32 cellular contexts compared by ENCODE assay signal in genomic region chr1:56873213-56873612, GRCh38. TPM values are rescaled to one million over a fixed set of nuclear protein-coding genes. Genes with fewer than 3 reads are reported as not detected.
"Had no signal": no experiment of that assay in that cellular context is flagged by ENCODE, and none has a peak within 500 bp of the region (broad histone marks: within the 10 kb centered on the region; RNA-seq: fewer than 3 reads in every experiment).

No MANE protein-coding gene starts in this region.

- H3K9me3 ChIP-seq: left ventricle myocardium inferior, ovary, right atrium auricular region, right lobe of liver, stomach, suprapubic skin, thoracic aorta, tibial artery, upper lobe of right lung had no signal

- H3K27me3 ChIP-seq: ovary, right atrium auricular region, right lobe of liver, stomach, suprapubic skin, tibial artery, upper lobe of right lung had no signal

- H3K4me1 ChIP-seq: left ventricle myocardium inferior, right atrium auricular region, stomach, suprapubic skin, tibial artery, upper lobe of right lung had no signal

- H3K9me3 Mint-ChIP-seq: immature natural killer cell; mesothelial cell of epicardium; natural killer cell treated with Interleukin-12 subunit alpha and Interleukin-12 subunit beta and Interleukin-15 and Interleukin-18, amount 100 ng/mL, for 72 hours; stimulated activated naive B cell treated with anti-CD40 and anti-IgM and Interleukin-4, amounts not matched to agents 10 μg/mL and 1 μg/mL and 100 μg/mL, for 72 hours had no signal

- H3K4me3 Mint-ChIP-seq: immature natural killer cell; mesothelial cell of epicardium; naive B cell; natural killer cell treated with Interleukin-12 subunit alpha and Interleukin-12 subunit beta and Interleukin-15 and Interleukin-18, amount 100 ng/mL, for 72 hours; stimulated activated naive B cell treated with anti-CD40 and anti-IgM and Interleukin-4, amounts not matched to agents 10 μg/mL and 1 μg/mL and 100 μg/mL, for 72 hours had no signal

- H3K27ac ChIP-seq: left ventricle myocardium inferior, ovary, right atrium auricular region, stomach, suprapubic skin, thoracic aorta, tibial artery, upper lobe of right lung had no signal

- ATAC-seq: natural killer cell treated with Interleukin-12 subunit alpha and Interleukin-12 subunit beta and Interleukin-15 and Interleukin-18, amount 100 ng/mL, for 72 hours; right lobe of liver; stimulated activated naive B cell treated with anti-CD40 and anti-IgM and Interleukin-4, amounts not matched to agents 10 μg/mL and 1 μg/mL and 100 μg/mL, for 72 hours; stimulated activated naive CD8-positive, alpha-beta T cell treated with anti-CD3 and anti-CD28 coated beads, Interleukin-15, Interleukin-2, amounts not matched to agents 100 U/mL and 50 U/mL, for 24 hours; upper lobe of right lung had no signal

- H3K36me3 Mint-ChIP-seq: mesothelial cell of epicardium; naive B cell; natural killer cell treated with Interleukin-12 subunit alpha and Interleukin-12 subunit beta and Interleukin-15 and Interleukin-18, amount 100 ng/mL, for 72 hours; stimulated activated naive B cell treated with anti-CD40 and anti-IgM and Interleukin-4, amounts not matched to agents 10 μg/mL and 1 μg/mL and 100 μg/mL, for 72 hours had no signal

- H3K27ac Mint-ChIP-seq: immature natural killer cell; mesothelial cell of epicardium; natural killer cell treated with Interleukin-12 subunit alpha and Interleukin-12 subunit beta and Interleukin-15 and Interleukin-18, amount 100 ng/mL, for 72 hours; progenitor cell of endocrine pancreas; stimulated activated naive B cell treated with anti-CD40 and anti-IgM and Interleukin-4, amounts not matched to agents 10 μg/mL and 1 μg/mL and 100 μg/mL, for 72 hours had no signal

- H3K36me3 ChIP-seq: left ventricle myocardium inferior, ovary, right atrium auricular region, stomach, suprapubic skin, thoracic aorta, tibial artery, upper lobe of right lung had no signal

- H3K4me3 ChIP-seq: left ventricle myocardium inferior, lung, ovary, right atrium auricular region, right lobe of liver, stomach, suprapubic skin, thoracic aorta, tibial artery, upper lobe of right lung had no signal

- H3K4me1 Mint-ChIP-seq: naive B cell; stimulated activated naive B cell treated with anti-CD40 and anti-IgM and Interleukin-4, amounts not matched to agents 10 μg/mL and 1 μg/mL and 100 μg/mL, for 72 hours had no signal

- DNase-seq: hypothalamus; immature natural killer cell; kidney; left ventricle myocardium inferior; mesendoderm; naive B cell; ovary; right lobe of liver; stimulated activated CD4-positive, alpha-beta T cell treated with anti-CD3 and anti-CD28 coated beads, Interleukin-12 subunit alpha, Interleukin-12 subunit beta, amount 100 ng/mL, for 4 hours; stimulated activated CD4-positive, alpha-beta T cell treated with anti-CD3 and anti-CD28 coated beads, Interleukin-15, amount 100 ng/mL, for 24 hours; stimulated activated CD4-positive, alpha-beta T cell treated with anti-CD3 and anti-CD28 coated beads, Interleukin-2, amount 100 ng/mL, for 24 hours; stimulated activated CD4-positive, alpha-beta T cell treated with anti-CD3 and anti-CD28 coated beads, Interleukin-4, amount 100 ng/mL, for 1 hour; stimulated activated naive B cell treated with anti-CD40 and anti-IgM and Interleukin-4, amounts not matched to agents 10 μg/mL and 1 μg/mL and 100 μg/mL, for 72 hours; stimulated activated naive CD8-positive, alpha-beta T cell treated with anti-CD3 and anti-CD28 coated beads, Interleukin-15, Interleukin-2, amounts not matched to agents 100 U/mL and 50 U/mL, for 24 hours; stomach; tibial artery; trophoblast cell; upper lobe of right lung had no signal

RNA-seq across cellular contexts. Expression of gene C8A, which starts 18.6 kb away (rescaled TPM):
- total RNA-seq: left ventricle myocardium inferior; lower leg skin; mesothelial cell of epicardium; mononuclear cell; natural killer cell treated with Interleukin-12 subunit alpha and Interleukin-12 subunit beta and Interleukin-15 and Interleukin-18, amount 100 ng/mL, for 72 hours; omental fat pad; pulmonary artery endothelial cell; renal cortical epithelial cell; right atrium auricular region; skeletal muscle tissue; stomach; thoracic aorta; upper lobe of right lung had no signal
- polyA plus RNA-seq: immature natural killer cell, neural cell, ovary had no signal

RNA-seq across cellular contexts. Expression of gene FYB2, which starts 54.0 kb away (rescaled TPM):
- total RNA-seq: mononuclear cell; natural killer cell treated with Interleukin-12 subunit alpha and Interleukin-12 subunit beta and Interleukin-15 and Interleukin-18, amount 100 ng/mL, for 72 hours; omental fat pad; pulmonary artery endothelial cell; skeletal muscle tissue; thoracic aorta had no signal
- polyA plus RNA-seq: immature natural killer cell had no signal
